7 cellular contexts compared by ENCODE assay signal in genomic region chr2:160889439-160889838, GRCh38.
"Had no signal": no experiment of that assay in that cellular context is flagged by ENCODE, and none has a peak within 500 bp of the region (broad histone marks: within the 10 kb centered on the region; RNA-seq: fewer than 3 reads in every experiment).

No MANE protein-coding gene starts in this region.

- H3K4me1 Mint-ChIP-seq: H9 had no signal

- H3K4me3 ChIP-seq: K562 had no signal

- FAIRE-seq: H54, HTR-8/SVneo, K562 had no signal

- DNase-seq: GOT3, H9, HCEC 1CT, IMR-90 had no signal

- ATAC-seq: K562 had no signal

- H3K4me3 Mint-ChIP-seq: H9 had no signal

- H3K9me3 Mint-ChIP-seq: H9 had no signal

- H3K27ac Mint-ChIP-seq: H9 had no signal
